In the genomic region with DNA sequence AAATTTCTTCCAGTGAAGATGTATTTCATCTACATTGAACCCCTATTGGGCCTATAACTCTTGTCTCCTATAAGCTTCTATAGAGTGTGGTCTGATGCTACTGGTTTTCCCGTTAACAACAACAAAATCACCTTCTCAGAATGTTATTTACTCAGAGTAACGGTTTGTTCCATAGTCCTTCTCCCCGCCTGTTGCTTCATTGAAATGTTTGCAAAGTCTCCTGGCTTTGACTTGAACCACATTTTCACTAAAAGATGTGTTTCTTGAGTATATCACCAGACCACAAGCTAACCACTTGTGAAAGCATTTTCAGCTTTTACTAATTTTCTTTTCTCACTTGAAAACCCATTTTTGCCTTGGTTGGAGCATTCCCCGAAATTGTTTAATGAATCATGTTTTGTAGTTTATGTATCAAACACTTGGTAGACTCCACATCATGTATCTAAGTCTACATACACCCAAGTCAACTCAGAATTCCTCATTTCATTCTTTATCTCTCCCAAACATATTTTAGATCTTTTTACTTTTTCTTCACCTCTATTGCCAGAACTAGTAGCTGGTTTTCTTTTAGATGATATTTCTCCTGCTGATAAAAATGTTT, we compare ENCODE assay signal across 24 cellular contexts.
A peak's percentile ranks its signal among the peaks of the same experiment; 100 is the strongest.
DNase-seq lines count a peak whose midpoint lies in the region; ATAC-seq, FAIRE-seq and TF ChIP-seq lines count a peak whose summit lies in the region.
"Had no signal": no experiment of that assay in that cellular context is flagged by ENCODE, and none has a peak within 500 bp of the region (broad histone marks: within the 10 kb centered on the region; RNA-seq: fewer than 3 reads in every experiment).

No MANE protein-coding gene starts in this region.

- peak; percentile 18 for FAIRE-seq in HepG2 (lab: Jason Lieb, UNC)
- FAIRE-seq: endothelial cell of umbilical vein, GM18507, K562 had no signal

- H3K4me2 ChIP-seq in HepG2 (ENCODE audit: low read depth, low read length) = no peak overlapping the region
- H3K4me2 ChIP-seq: hepatocyte had no signal

- TF ChIP-seq CTCF in HepG2 (CRISPR knock-in tag; IDR thresholded peaks at IDR 0.05) = no peak
- no peak for TF ChIP-seq CTCF in right lobe of liver (IDR thresholded peaks at IDR 0.05)
- TF ChIP-seq CTCF in GM13977 (IDR thresholded peaks at IDR 0.05; ENCODE audit: extremely low read depth, insufficient read depth, missing control alignments) = no peak

- H3K4me3 ChIP-seq in HepG2 (replicated peaks in 1 of 3; ENCODE audit: insufficient read depth in 1 of 3, low read depth in 2 of 3, low read length in 3 of 3) (no peak overlapping the region), right lobe of liver (no peak overlapping the region)
- H3K4me3 ChIP-seq: hepatocyte, K562, lower lobe of right lung, right atrium auricular region, transverse colon had no signal

- no peaks in the 10 kb centered on the region for H3K27me3 Mint-ChIP-seq in T-cell
- no peaks in the 10 kb centered on the region for H3K27me3 Mint-ChIP-seq in activated naive CD8-positive, alpha-beta T cell treated with anti-CD3 and anti-CD28 coated beads for 36 hours
- H3K27me3 Mint-ChIP-seq in stimulated activated naive CD8-positive, alpha-beta T cell treated with anti-CD3 and anti-CD28 coated beads, Interleukin-15, amount 100 ng/mL, for 72 hours = no peaks in the 10 kb centered on the region
- H3K27me3 Mint-ChIP-seq: stimulated activated naive B cell treated with anti-CD40 and anti-IgM and Interleukin-4, amounts not matched to agents 10 μg/mL and 1 μg/mL and 100 μg/mL, for 72 hours had no signal

- ATAC-seq in HepG2 (no peak), right lobe of liver (no peak), T-cell (replicated peaks in 1 of 4) (peak; percentile 44 to 59 (median 48)), HG03342 (IDR thresholded peaks at IDR 0.05; ENCODE audit: unreplicated experiment) (no peak)
- ATAC-seq in stimulated activated naive CD8-positive, alpha-beta T cell treated with anti-CD3 and anti-CD28 coated beads, Interleukin-15, amount 100 ng/mL, for 72 hours = peak; percentile 85
- ATAC-seq: K562; lower lobe of right lung; SK-N-SH treated with all-trans-retinoic acid at 6 μM for 48 hours; stimulated activated naive B cell treated with anti-CD40 and anti-IgM and Interleukin-4, amounts not matched to agents 10 μg/mL and 1 μg/mL and 100 μg/mL, for 72 hours had no signal

- TF ChIP-seq RAD21 in HepG2 (CRISPR knock-in tag; IDR thresholded peaks at IDR 0.05) = no peak

- no TSS peak for BruUV-seq in HepG2 (replicated peaks; lab: Mats Ljungman, UMichigan)

- H3K4me1 ChIP-seq in HepG2 (ENCODE audit: insufficient read depth, low read length) (peaks cover 4% of the 10 kb centered on the region; the same call in 1 of the 2 replicates), right lobe of liver (no peaks in the 10 kb centered on the region)
- H3K4me1 ChIP-seq: lower lobe of right lung, right atrium auricular region, transverse colon had no signal

- TF ChIP-seq EP300 in HepG2 (IDR thresholded peaks at IDR 0.05; ENCODE audit: low read depth in 2 of 2, low read length in 2 of 2) (no peak), HepG2 (CRISPR knock-in tag; IDR thresholded peaks at IDR 0.05; ENCODE audit: borderline replicate concordance) (no peak)

- CTCF ChIA-PET in HepG2 (lab: Yijun Ruan, JAX; ENCODE audit: low intra/inter-chr PET ratio, low total read pairs) (no interaction called here), T-cell (lab: Charles Lee) (interaction anchor here (0.6 to 1.4 kb wide), 6 partner anchors 58 to 372 kb away, joined by 3 to 6 read pairs (median 3); no protein-coding TSS in a partner anchor)

- H3K27ac Mint-ChIP-seq in T-cell = peak overlapping the region; percentile 78 to 90
- H3K27ac Mint-ChIP-seq in activated naive CD8-positive, alpha-beta T cell treated with anti-CD3 and anti-CD28 coated beads for 36 hours = peak overlapping the region; percentile 91
- H3K27ac Mint-ChIP-seq in stimulated activated naive CD8-positive, alpha-beta T cell treated with anti-CD3 and anti-CD28 coated beads, Interleukin-15, amount 100 ng/mL, for 72 hours = peak overlapping the region; percentile 92 to 99
- H3K27ac Mint-ChIP-seq: HFFc6; stimulated activated naive B cell treated with anti-CD40 and anti-IgM and Interleukin-4, amounts not matched to agents 10 μg/mL and 1 μg/mL and 100 μg/mL, for 72 hours had no signal

- POLR2A ChIA-PET in HepG2 (lab: Yijun Ruan, JAX) = no interaction called here
- POLR2A ChIA-PET in T-cell (lab: Charles Lee) = interaction anchor here in 1 of 2 donors (0.5 kb wide), 1 partner anchor 357 kb away, joined by 4 read pairs; no protein-coding TSS in a partner anchor

- peak overlapping the region; percentile 14 to 35 (median 14) for H3K4me3 Mint-ChIP-seq in T-cell
- H3K4me3 Mint-ChIP-seq in activated naive CD8-positive, alpha-beta T cell treated with anti-CD3 and anti-CD28 coated beads for 36 hours = peak overlapping the region; percentile 22
- peak overlapping the region; percentile 58 to 72 for H3K4me3 Mint-ChIP-seq in stimulated activated naive CD8-positive, alpha-beta T cell treated with anti-CD3 and anti-CD28 coated beads, Interleukin-15, amount 100 ng/mL, for 72 hours
- H3K4me3 Mint-ChIP-seq: HFFc6; stimulated activated naive B cell treated with anti-CD40 and anti-IgM and Interleukin-4, amounts not matched to agents 10 μg/mL and 1 μg/mL and 100 μg/mL, for 72 hours had no signal

- TF ChIP-seq POLR2A in HepG2 (IDR thresholded peaks at IDR 0.05; ENCODE audit: insufficient read depth in 1 of 2, low read depth in 2 of 2, low read length in 2 of 2) = no peak
- no peak for TF ChIP-seq POLR2A in right lobe of liver (IDR thresholded peaks at IDR 0.05)

- no peak overlapping the region for H3K9ac ChIP-seq in HepG2 (ENCODE audit: insufficient read depth, low read depth, low read length)

- H3K27ac ChIP-seq in HepG2 (ENCODE audit: extremely low read length, insufficient read depth, low read length) (no peak overlapping the region), right lobe of liver (no peak overlapping the region)
- H3K27ac ChIP-seq: hepatocyte, lower lobe of right lung, right atrium auricular region, transverse colon had no signal

- WGBS in HepG2 (ENCODE audit: low lambda C conversion rate) = 2% methylated on average over 4 of the region's 4 CpGs
- WGBS in right lobe of liver (ENCODE audit: insufficient coverage, low coverage, low lambda C conversion rate, missing lambda C conversion rate) = 63% methylated on average over 4 of the region's 4 CpGs

- H3K9me3 ChIP-seq in HepG2 (ENCODE audit: low read length) = no peaks in the 10 kb centered on the region
- H3K9me3 ChIP-seq in right lobe of liver = no peaks in the 10 kb centered on the region
- H3K9me3 ChIP-seq: lower lobe of right lung, right atrium auricular region, transverse colon had no signal

- no peak overlapping the region for H2AFZ ChIP-seq in HepG2 (ENCODE audit: low read length)
- H2AFZ ChIP-seq: hepatocyte had no signal

- no peaks in the 10 kb centered on the region for H3K9me3 Mint-ChIP-seq in T-cell
- H3K9me3 Mint-ChIP-seq in activated naive CD8-positive, alpha-beta T cell treated with anti-CD3 and anti-CD28 coated beads for 36 hours = peaks cover 4% of the 10 kb centered on the region
- peaks cover 0 to 3% of the 10 kb centered on the region in 2 donors for H3K9me3 Mint-ChIP-seq in stimulated activated naive CD8-positive, alpha-beta T cell treated with anti-CD3 and anti-CD28 coated beads, Interleukin-15, amount 100 ng/mL, for 72 hours
- H3K9me3 Mint-ChIP-seq: HFFc6; stimulated activated naive B cell treated with anti-CD40 and anti-IgM and Interleukin-4, amounts not matched to agents 10 μg/mL and 1 μg/mL and 100 μg/mL, for 72 hours had no signal

- DNase-seq in HepG2 (ENCODE audit: low spot score) = no peak
- DNase-seq in right lobe of liver = no peak
- no peak for DNase-seq in T-cell
- DNase-seq in activated naive CD8-positive, alpha-beta T cell treated with anti-CD3 and anti-CD28 coated beads for 36 hours = no peak
- DNase-seq in stimulated activated naive CD8-positive, alpha-beta T cell treated with anti-CD3 and anti-CD28 coated beads, Interleukin-15, amount 100 ng/mL, for 72 hours = peak; percentile 46 to 60
- no peak for DNase-seq in GM13977 (ENCODE audit: low spot score)
- DNase-seq: activated gamma-delta T cell; cortex of kidney; HFFc6; islet precursor cell; lower lobe of right lung; NCI-H1048; NCI-H1930; NCI-H510A; RPMI8226; stimulated activated naive B cell treated with anti-CD40 and anti-IgM and Interleukin-4, amounts not matched to agents 10 μg/mL and 1 μg/mL and 100 μg/mL, for 72 hours; transverse colon had no signal

- H3K79me2 ChIP-seq in HepG2 (ENCODE audit: insufficient read depth, low read length) = no peaks in the 10 kb centered on the region
- H3K79me2 ChIP-seq: hepatocyte had no signal

- in situ Hi-C loops in HepG2 (cut with HindIII; ENCODE audit: extremely low pct_ligation_motif_present, low pct_unique_long_range_greater_than_20kb) (no loop called here), GM13977 (cut with MboI; ENCODE audit: low pct_unique_long_range_greater_than_20kb, low sequenced_read_pairs, unreplicated experiment) (no loop called here)

- no peaks in the 10 kb centered on the region for H4K20me1 ChIP-seq in HepG2 (ENCODE audit: insufficient read depth, low read length)

- H3K36me3 Mint-ChIP-seq in T-cell = no peaks in the 10 kb centered on the region
- peaks cover 17% of the 10 kb centered on the region for H3K36me3 Mint-ChIP-seq in activated naive CD8-positive, alpha-beta T cell treated with anti-CD3 and anti-CD28 coated beads for 36 hours
- H3K36me3 Mint-ChIP-seq: stimulated activated naive B cell treated with anti-CD40 and anti-IgM and Interleukin-4, amounts not matched to agents 10 μg/mL and 1 μg/mL and 100 μg/mL, for 72 hours had no signal

- peaks cover 53 to 56% (median 55%) of the 10 kb centered on the region in 3 donors for H3K4me1 Mint-ChIP-seq in T-cell
- H3K4me1 Mint-ChIP-seq in activated naive CD8-positive, alpha-beta T cell treated with anti-CD3 and anti-CD28 coated beads for 36 hours = peaks cover 52% of the 10 kb centered on the region
- H3K4me1 Mint-ChIP-seq in stimulated activated naive CD8-positive, alpha-beta T cell treated with anti-CD3 and anti-CD28 coated beads, Interleukin-15, amount 100 ng/mL, for 72 hours = peaks cover 68% of the 10 kb centered on the region
- H3K4me1 Mint-ChIP-seq: stimulated activated naive B cell treated with anti-CD40 and anti-IgM and Interleukin-4, amounts not matched to agents 10 μg/mL and 1 μg/mL and 100 μg/mL, for 72 hours had no signal

- H3K36me3 ChIP-seq in HepG2 (replicated peaks in 1 of 2; ENCODE audit: control insufficient read depth in 1 of 2, insufficient read depth in 2 of 2, low read length in 2 of 2) (no peaks in the 10 kb centered on the region), right lobe of liver (no peaks in the 10 kb centered on the region)
- H3K36me3 ChIP-seq: lower lobe of right lung, right atrium auricular region, transverse colon had no signal

- no peaks in the 10 kb centered on the region for H3K27me3 ChIP-seq in HepG2 (ENCODE audit: control insufficient read depth in 1 of 2, insufficient read depth in 2 of 2, low read length in 2 of 2)
- H3K27me3 ChIP-seq in right lobe of liver = no peaks in the 10 kb centered on the region
- H3K27me3 ChIP-seq: hepatocyte, right atrium auricular region, transverse colon had no signal

- intact Hi-C loops in HepG2 (cut with micrococcal nuclease; ENCODE audit: unreplicated experiment) = no loop called here
- intact Hi-C loops in right lobe of liver (cut with DNase I) = no loop called here

TF ChIP-seq in HepG2, 621 proteins besides CTCF, POLR2A, EP300 and RAD21 (continues in another document):
- no peak for TF ChIP-seq WIZ (CRISPR knock-in tag; IDR thresholded peaks at IDR 0.05)
- TF ChIP-seq ZFP36L2 (CRISPR knock-in tag; IDR thresholded peaks at IDR 0.05) = no peak

Comparison
In these comparisons a context has a peak if more than half of its experiments do, and no peak if none do; other contexts are left out.
1. ATAC-seq: peak in T-cell (4 of 4) and stimulated activated naive CD8-positive, alpha-beta T cell treated with anti-CD3 and anti-CD28 coated beads, Interleukin-15, amount 100 ng/mL, for 72 hours (single experiment); none in HepG2 (single experiment), right lobe of liver (0 of 4) and HG03342 (single experiment).
2. DNase-seq: peak in stimulated activated naive CD8-positive, alpha-beta T cell treated with anti-CD3 and anti-CD28 coated beads, Interleukin-15, amount 100 ng/mL, for 72 hours (2 of 2); none in HepG2 (single experiment), right lobe of liver (0 of 3), T-cell (0 of 34), activated naive CD8-positive, alpha-beta T cell treated with anti-CD3 and anti-CD28 coated beads for 36 hours (single experiment) and GM13977 (single experiment).
3. H3K4me3 Mint-ChIP-seq: peak in every context shown above with its lines; median percentile 65 in stimulated activated naive CD8-positive, alpha-beta T cell treated with anti-CD3 and anti-CD28 coated beads, Interleukin-15, amount 100 ng/mL, for 72 hours; 22 in activated naive CD8-positive, alpha-beta T cell treated with anti-CD3 and anti-CD28 coated beads for 36 hours; 14 in T-cell.
4. Peak in every context shown above with its lines, with median percentiles within 50 percentile points of each other: H3K27ac Mint-ChIP-seq.